9 cellular contexts compared by ENCODE assay signal in the genomic region with DNA sequence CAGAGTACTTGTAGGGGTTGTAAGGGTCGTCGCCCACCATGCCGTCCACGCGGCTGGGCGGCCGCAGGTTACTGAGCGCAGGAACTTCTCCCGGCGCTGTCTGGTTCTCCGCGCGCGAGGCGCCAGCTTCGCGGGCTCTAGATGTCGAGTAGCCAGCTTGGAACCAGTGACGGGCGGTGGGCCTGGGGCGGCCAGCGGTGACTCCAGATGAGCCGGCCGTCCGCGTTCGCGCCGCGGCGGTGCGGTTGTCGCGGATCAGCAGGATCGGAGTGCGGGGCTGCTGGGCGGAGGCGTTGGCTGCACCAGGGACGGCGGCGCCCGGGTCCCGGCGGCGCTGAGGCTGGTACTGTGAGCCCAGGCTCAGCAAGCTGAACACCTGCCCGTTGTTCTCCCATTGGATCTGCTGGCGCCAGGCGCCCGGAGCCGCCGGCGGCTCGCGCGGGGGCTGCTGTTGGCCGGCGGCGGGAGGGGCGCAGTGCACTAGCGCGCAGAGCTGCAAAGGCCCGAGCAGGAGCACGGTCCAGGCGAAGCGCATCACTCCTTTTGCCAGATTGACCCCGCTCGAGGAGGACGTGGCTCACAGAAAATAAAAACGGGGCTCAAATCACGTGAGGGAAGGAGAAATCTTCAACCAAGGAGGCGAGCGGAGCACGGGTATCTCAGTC. TPM values are rescaled to one million over a fixed set of nuclear protein-coding genes. Genes with fewer than 3 reads are reported as not detected.
A peak's percentile ranks its signal among the peaks of the same experiment; 100 is the strongest.
DNase-seq lines count a peak whose midpoint lies in the region; ATAC-seq and TF ChIP-seq lines count a peak whose summit lies in the region.
"Had no signal": no experiment of that assay in that cellular context is flagged by ENCODE, and none has a peak within 500 bp of the region (broad histone marks: within the 10 kb centered on the region; RNA-seq: fewer than 3 reads in every experiment).

No MANE protein-coding gene starts in this region.

- H3K36me3 ChIP-seq in esophagus (ENCODE audit: control insufficient read depth in 2 of 2, insufficient read depth in 2 of 2, low read length in 1 of 2) = no peaks in the 10 kb centered on the region

- H3K36me3 Mint-ChIP-seq in natural killer cell treated with Interleukin-12 subunit alpha and Interleukin-12 subunit beta and Interleukin-15 and Interleukin-18, amount 100 ng/mL, for 72 hours = no peaks in the 10 kb centered on the region

- H3K9me3 ChIP-seq in esophagus (ENCODE audit: control insufficient read depth in 2 of 2, insufficient read depth in 1 of 2, low read depth in 1 of 2, low read length in 1 of 2) = no peaks in the 10 kb centered on the region

- CTCF ChIA-PET in HEK293T (lab: Yijun Ruan, JAX) = interaction anchor here (0.6 to 2.4 kb wide), 6 partner anchors 9 to 508 kb away, joined by 3 to 10 read pairs (median 6); no protein-coding TSS in a partner anchor

- POLR2A ChIA-PET in HEK293T (lab: Yijun Ruan, JAX) = interaction anchor here (0.7 to 2.3 kb wide), 9 partner anchors 8 to 117 kb away, joined by 3 to 10 read pairs (median 5); partner anchors contain the start of gene SRFBP1

- peak; percentile 31 to 40 for ATAC-seq in natural killer cell treated with Interleukin-12 subunit alpha and Interleukin-12 subunit beta and Interleukin-15 and Interleukin-18, amount 100 ng/mL, for 72 hours
- no peak for ATAC-seq in GM18520 (IDR thresholded peaks at IDR 0.05; ENCODE audit: unreplicated experiment)
- no peak for ATAC-seq in GM19397 (IDR thresholded peaks at IDR 0.05; ENCODE audit: unreplicated experiment)

- peaks cover 6 to 9% of the 10 kb centered on the region in 2 donors for H3K4me1 ChIP-seq in esophagus (ENCODE audit: control insufficient read depth in 2 of 2, insufficient read depth in 2 of 2, low read length in 1 of 2)
- H3K4me1 ChIP-seq: BLaER1 treated with 17β-estradiol and CSF1 and Interleukin-3, amounts not matched to agents 10 nM and 100 nM had no signal

- peak overlapping the region; percentile 45 to 56 for H3K4me3 ChIP-seq in esophagus (ENCODE audit: low read depth in 1 of 2, low read length in 2 of 2)
- H3K4me3 ChIP-seq: BLaER1 treated with 17β-estradiol and CSF1 and Interleukin-3, amounts not matched to agents 10 nM and 100 nM had no signal

- H3K27ac ChIP-seq in esophagus (ENCODE audit: low read depth in 2 of 2, low read length in 1 of 2) = peak overlapping the region; percentile 22 to 55
- H3K27ac ChIP-seq: BLaER1 treated with 17β-estradiol and CSF1 and Interleukin-3, amounts not matched to agents 10 nM and 100 nM had no signal

- H3K4me1 Mint-ChIP-seq in natural killer cell treated with Interleukin-12 subunit alpha and Interleukin-12 subunit beta and Interleukin-15 and Interleukin-18, amount 100 ng/mL, for 72 hours (ENCODE audit: low read depth in 2 of 2) = peaks cover 6 to 7% of the 10 kb centered on the region in 2 donors

- DNase-seq in NCI-H1417 (lab: John Stamatoyannopoulos, UW) (peak; percentile 16 to 72 (median 64)), NCI-H1417 treated with DMSO at 0.1 percent for 48 hours (lab: John Stamatoyannopoulos, UW) (no peak), HEK293T (ENCODE audit: extremely low spot score) (peak; percentile 45), SW480 (ENCODE audit: low spot score) (peak; percentile 23)
- DNase-seq in natural killer cell treated with Interleukin-12 subunit alpha and Interleukin-12 subunit beta and Interleukin-15 and Interleukin-18, amount 100 ng/mL, for 72 hours (ENCODE audit: low spot score) = no peak

- peak overlapping the region; percentile 62 for H3K4me3 Mint-ChIP-seq in natural killer cell treated with Interleukin-12 subunit alpha and Interleukin-12 subunit beta and Interleukin-15 and Interleukin-18, amount 100 ng/mL, for 72 hours

- H3K27me3 ChIP-seq in esophagus (ENCODE audit: control insufficient read depth in 1 of 2, insufficient read depth in 2 of 2, low read length in 2 of 2) = no peaks in the 10 kb centered on the region
- H3K27me3 ChIP-seq: BLaER1 treated with 17β-estradiol and CSF1 and Interleukin-3, amounts not matched to agents 10 nM and 100 nM had no signal

- peaks cover 36% of the 10 kb centered on the region in 2 donors for H3K27me3 Mint-ChIP-seq in natural killer cell treated with Interleukin-12 subunit alpha and Interleukin-12 subunit beta and Interleukin-15 and Interleukin-18, amount 100 ng/mL, for 72 hours

- 1% methylated on average over 59 to 73 of the region's 73 CpGs for WGBS in esophagus, 2 donors

- H3K9me3 Mint-ChIP-seq in natural killer cell treated with Interleukin-12 subunit alpha and Interleukin-12 subunit beta and Interleukin-15 and Interleukin-18, amount 100 ng/mL, for 72 hours = no peaks in the 10 kb centered on the region

- no peak overlapping the region for H3K27ac Mint-ChIP-seq in natural killer cell treated with Interleukin-12 subunit alpha and Interleukin-12 subunit beta and Interleukin-15 and Interleukin-18, amount 100 ng/mL, for 72 hours

TF ChIP-seq in HEK293T, 16 proteins besides CTCF, POLR2A, EP300 and RAD21:
- TF ChIP-seq ARNT (IDR thresholded peaks at IDR 0.05) = no peak
- TF ChIP-seq LEF1 (IDR thresholded peaks at IDR 0.05; ENCODE audit: borderline replicate concordance) = no peak
- TF ChIP-seq PKNOX1 (IDR thresholded peaks at IDR 0.05) = no peak
- no peak for TF ChIP-seq FOXM1 (IDR thresholded peaks at IDR 0.05; ENCODE audit: borderline replicate concordance)
- no peak for TF ChIP-seq ZNF384 (IDR thresholded peaks at IDR 0.05)
- TF ChIP-seq FOXK2 (IDR thresholded peaks at IDR 0.05) = no peak
- no peak for TF ChIP-seq SP1 (IDR thresholded peaks at IDR 0.05)
- TF ChIP-seq CTBP1 (IDR thresholded peaks at IDR 0.05; ENCODE audit: borderline replicate concordance) = no peak
- TF ChIP-seq TARDBP (IDR thresholded peaks at IDR 0.05) = no peak
- no peak for TF ChIP-seq HDGF (IDR thresholded peaks at IDR 0.05; ENCODE audit: borderline replicate concordance)
- no peak for TF ChIP-seq SUZ12 (IDR thresholded peaks at IDR 0.05)
- no peak for TF ChIP-seq FOXA1 (IDR thresholded peaks at IDR 0.05)
- TF ChIP-seq NFRKB (IDR thresholded peaks at IDR 0.05) = no peak

RNA-seq across cellular contexts. Expression of gene LOX, which starts 0.5 kb away (rescaled TPM):
- polyA plus RNA-seq in esophagus = 1 to 10 TPM in 1 of 2 donors, under 1 TPM in 1; 0.71 to 1.2 TPM
- not detected for total RNA-seq in natural killer cell treated with Interleukin-12 subunit alpha and Interleukin-12 subunit beta and Interleukin-15 and Interleukin-18, amount 100 ng/mL, for 72 hours

RNA-seq across cellular contexts. Expression of gene ZNF474, which starts 51.8 kb away (rescaled TPM):
- polyA plus RNA-seq in esophagus = under 1 TPM; 0.04 to 0.06 TPM
- not detected for total RNA-seq in natural killer cell treated with Interleukin-12 subunit alpha and Interleukin-12 subunit beta and Interleukin-15 and Interleukin-18, amount 100 ng/mL, for 72 hours

Comparison
In these comparisons a context has a peak if more than half of its experiments do, and no peak if none do; other contexts are left out.
1. DNase-seq: peak in NCI-H1417 (3 of 3), HEK293T (single experiment) and SW480 (single experiment); none in NCI-H1417 treated with DMSO at 0.1 percent for 48 hours (single experiment) and natural killer cell treated with Interleukin-12 subunit alpha and Interleukin-12 subunit beta and Interleukin-15 and Interleukin-18, amount 100 ng/mL, for 72 hours (single experiment).
2. ATAC-seq: peak in natural killer cell treated with Interleukin-12 subunit alpha and Interleukin-12 subunit beta and Interleukin-15 and Interleukin-18, amount 100 ng/mL, for 72 hours (2 of 2); none in GM18520 (single experiment) and GM19397 (single experiment).